ENCODE assay signal across 8 cellular contexts in the genomic region with DNA sequence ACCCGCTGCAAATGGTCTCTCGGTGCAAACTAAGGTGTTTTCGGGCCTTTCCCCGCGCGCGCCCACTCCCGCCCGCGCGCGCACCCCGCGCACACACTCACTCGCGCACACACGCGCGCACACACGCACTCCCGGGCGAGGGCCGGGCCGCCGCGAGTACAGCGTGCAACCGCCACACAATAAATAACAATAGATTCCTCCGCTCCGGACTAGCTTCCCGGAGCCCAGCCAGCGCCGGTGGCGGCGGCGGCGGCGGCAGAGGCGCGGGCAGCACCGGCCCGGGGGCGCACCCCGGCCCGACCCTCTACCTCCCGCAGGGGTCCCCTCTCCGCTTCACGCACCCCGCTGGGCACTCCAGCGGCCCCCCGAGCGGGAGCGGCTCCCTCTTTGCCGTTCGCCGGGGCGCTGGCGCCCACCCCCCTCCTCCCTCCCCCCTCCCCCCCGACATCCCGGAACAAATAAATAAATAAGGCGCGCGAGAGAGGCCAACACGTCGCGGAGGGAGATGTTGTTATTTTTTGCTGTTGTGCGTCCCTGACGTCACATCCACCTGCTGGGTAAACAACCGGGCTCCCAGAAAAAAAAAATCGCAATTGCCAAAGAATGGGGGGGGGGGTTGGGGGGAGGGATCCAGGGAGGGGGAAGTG. TPM values are rescaled to one million over a fixed set of nuclear protein-coding genes. Genes with fewer than 3 reads are reported as not detected.
A peak's percentile ranks its signal among the peaks of the same experiment; 100 is the strongest.
DNase-seq lines count a peak whose midpoint lies in the region; TF ChIP-seq lines count a peak whose summit lies in the region.

Gene FOXP1, minus strand, starts transcription at position 160 of the 647 bp plus-strand sequence. CDS start 385,347 bp downstream, outside the sequence.

- WGBS in adipose tissue, 3 donors = 0% methylated on average over 29 to 69 of the region's 70 CpGs
- 0 to 1% (median 0%) methylated on average over 56 to 70 of the region's 70 CpGs for WGBS in ovary, 3 donors
- WGBS in tibial nerve, 2 donors = 0 to 1% methylated on average over 41 to 56 of the region's 70 CpGs

- intact Hi-C loops in cardiac septum (cut with DNase I) (loop anchor here (2.0 to 5.0 kb wide), 5 partner anchors 86 to 521 kb away; no protein-coding TSS in a partner anchor), ovary (cut with DNase I) (loop anchor here in 3 of 4 donors (5.0 to 10.0 kb wide), 7 partner anchors 276 to 869 kb away; no protein-coding TSS in a partner anchor)

- peak; percentile 76 for DNase-seq in SIG-M5 treated with dmso at 0.1 percent for 504 hours (lab: John Stamatoyannopoulos, UW; ENCODE audit: unreplicated experiment)
- DNase-seq in SIG-M5 (lab: John Stamatoyannopoulos, UW) = no peak
- peak; percentile 71 for DNase-seq in MG63
- peak; percentile 64 for DNase-seq in T follicular helper cell (ENCODE audit: low read depth)
- peak; percentile 84 for DNase-seq in cardiac septum (ENCODE audit: low spot score)
- DNase-seq in ovary = peak; percentile 68 to 85 (median 81)
- DNase-seq in tibial nerve (ENCODE audit: low spot score in 2 of 2) = peak; percentile 51 to 78

- no peaks in the 10 kb centered on the region for H3K27me3 ChIP-seq in MG63
- no peaks in the 10 kb centered on the region for H3K27me3 ChIP-seq in ovary
- no peaks in the 10 kb centered on the region for H3K27me3 ChIP-seq in tibial nerve

- H3K4me1 ChIP-seq in ovary (ENCODE audit: insufficient read depth) (peaks cover 2% of the 10 kb centered on the region), tibial nerve (peaks cover 0 to 33% (median 3%) of the 10 kb centered on the region in 4 donors)

- no peaks in the 10 kb centered on the region for H3K36me3 ChIP-seq in MG63
- no peaks in the 10 kb centered on the region for H3K36me3 ChIP-seq in ovary
- no peaks in the 10 kb centered on the region for H3K36me3 ChIP-seq in tibial nerve

- TF ChIP-seq POLR2A in ovary (IDR thresholded peaks at IDR 0.05) (peak; percentile 42), tibial nerve (IDR thresholded peaks at IDR 0.05) (peak in 1 of 2 donors; percentile 53)

- no peak for TF ChIP-seq CTCF in ovary (IDR thresholded peaks at IDR 0.05)
- TF ChIP-seq CTCF in tibial nerve (IDR thresholded peaks at IDR 0.05) = peak in 2 of 5 experiments; percentile 23 to 26

- H3K27ac ChIP-seq in adipose tissue (ENCODE audit: low read depth, low read length) = peak within 1 kb of the TSS; percentile 91
- H3K27ac ChIP-seq in ovary = peak within 1 kb of the TSS; percentile 99 to 100
- H3K27ac ChIP-seq in tibial nerve = peak within 1 kb of the TSS; percentile 93 to 99 (median 97)

- H3K4me3 ChIP-seq in MG63 (peak within 1 kb of the TSS; percentile 69), ovary (peak within 1 kb of the TSS; percentile 86), tibial nerve (peak within 1 kb of the TSS; percentile 77 to 91 (median 84))

- TF ChIP-seq EP300 in ovary (IDR thresholded peaks at IDR 0.05) = no peak
- peak in 1 of 2 donors; percentile 79 for TF ChIP-seq EP300 in tibial nerve (IDR thresholded peaks at IDR 0.05)

- H3K9me3 ChIP-seq in MG63 (no peaks in the 10 kb centered on the region), ovary (no peaks in the 10 kb centered on the region), tibial nerve (no peaks in the 10 kb centered on the region)

RNA-seq across cellular contexts. Expression of gene FOXP1, which starts in this region (rescaled TPM):
- total RNA-seq in MG63 (2014; rRNA removed; shearing (Covaris generic); ENCODE audit: low replicate concordance) = 14.4 and 15.0 TPM in 2 replicates
- polyA plus RNA-seq in adipose tissue (10 to 100 TPM in 2 of 3 donors, 1 to 10 TPM in 1; 6.3 to 19.2 (median 11.4) TPM), ovary (10 to 100 TPM; 31.7 to 42.6 TPM)
- total RNA-seq in cardiac septum (53.2 TPM), ovary (100 to 1,000 TPM in 6 of 7 donors, 10 to 100 TPM in 1; 89.4 to 126 (median 119) TPM), tibial nerve (100 to 1,000 TPM in 1 of 4 donors, 10 to 100 TPM in 3; 86.4 to 107 (median 93.8) TPM)
